Comparison of ENCODE assay signal across 27 cellular contexts in genomic region chr2:21030983-21031968, GRCh38. TPM values are rescaled to one million over a fixed set of nuclear protein-coding genes. Genes with fewer than 3 reads are reported as not detected.
"Had no signal": no experiment of that assay in that cellular context is flagged by ENCODE, and none has a peak within 500 bp of the region (broad histone marks: within the 10 kb centered on the region; RNA-seq: fewer than 3 reads in every experiment).

No MANE protein-coding gene starts in this region.

- H3K27me3 ChIP-seq: colonic mucosa, esophagus muscularis mucosa, esophagus squamous epithelium, foreskin keratinocyte, gastrocnemius medialis, gastroesophageal sphincter, heart left ventricle had no signal

- H3K9me3 ChIP-seq: colonic mucosa, esophagus muscularis mucosa, esophagus squamous epithelium, gastrocnemius medialis, gastroesophageal sphincter, heart left ventricle had no signal

- H3K36me3 ChIP-seq: colonic mucosa, esophagus squamous epithelium, gastrocnemius medialis, gastroesophageal sphincter had no signal

- DNase-seq: colonic mucosa; cortex of kidney; dermis blood vessel endothelial cell; dorsolateral prefrontal cortex; effector CD4-positive, alpha-beta T cell; effector CD8-positive, alpha-beta T cell; effector memory CD4-positive, alpha-beta T cell; effector memory CD8-positive, alpha-beta T cell; endodermal cell; erythroblast; esophagus squamous epithelium; foreskin fibroblast; foreskin keratinocyte; foreskin melanocyte; gastrocnemius medialis; glutamatergic neuron; head of caudate nucleus; heart left ventricle had no signal

- H3K4me3 ChIP-seq: colonic mucosa, dorsolateral prefrontal cortex, esophagus muscularis mucosa, esophagus squamous epithelium, gastrocnemius medialis, gastroesophageal sphincter, heart left ventricle had no signal

- H3K27ac ChIP-seq: colonic mucosa, dorsolateral prefrontal cortex, epithelial cell of prostate, esophagus muscularis mucosa, esophagus squamous epithelium, foreskin keratinocyte, gastrocnemius medialis, gastroesophageal sphincter, heart left ventricle had no signal

- H3K4me1 ChIP-seq: colonic mucosa, esophagus squamous epithelium, foreskin keratinocyte, gastrocnemius medialis, heart left ventricle had no signal

- ATAC-seq: effector memory CD8-positive, alpha-beta T cell; esophagus mucosa; foreskin keratinocyte; gastrocnemius medialis; gastroesophageal sphincter; heart left ventricle had no signal

- FAIRE-seq: colon, endothelial cell of umbilical vein, frontal cortex had no signal

RNA-seq across cellular contexts. Expression of gene APOB, which starts 12.6 kb away (rescaled TPM):
- total RNA-seq: epithelial cell of proximal tubule, foreskin keratinocyte had no signal
- polyA plus RNA-seq: fibroblast of lung, foreskin keratinocyte had no signal
